28 cellular contexts compared by ENCODE assay signal in the genomic region with DNA sequence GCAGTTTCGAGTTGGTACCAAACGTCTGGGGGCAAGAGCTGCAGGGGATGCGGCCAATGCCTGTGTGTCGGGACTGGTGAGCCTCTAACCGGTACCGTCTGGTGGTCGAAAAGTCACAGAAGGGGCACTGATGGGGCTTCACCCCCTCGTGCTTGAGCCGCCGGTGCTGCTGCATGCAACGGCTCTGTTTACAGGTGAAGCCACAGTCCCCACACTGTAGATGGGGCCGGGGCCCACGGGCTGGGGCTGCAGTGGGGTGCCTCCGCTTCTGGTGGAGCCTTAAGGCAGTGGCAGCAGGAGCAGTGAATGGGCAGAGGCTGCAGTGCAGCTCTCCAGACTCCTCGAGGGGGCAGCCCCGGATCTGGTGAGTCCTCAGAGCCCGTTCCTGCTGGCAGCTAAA.
"Had no signal": no experiment of that assay in that cellular context is flagged by ENCODE, and none has a peak within 500 bp of the region (broad histone marks: within the 10 kb centered on the region; RNA-seq: fewer than 3 reads in every experiment).

No MANE protein-coding gene starts in this region.

- H3K4me1 Mint-ChIP-seq: endodermal cell, memory B cell, mesothelial cell of epicardium, neural progenitor cell had no signal

- H3K27me3 Mint-ChIP-seq: dendritic cell treated with granulocyte-macrophage colony-stimulating factor and Interleukin-4, amounts not matched to agents 40 ng/mL and 50 ng/mL, for 4 days; memory B cell; naive thymus-derived CD4-positive, alpha-beta T cell; progenitor cell of endocrine pancreas; type B pancreatic cell had no signal

- H3K9me3 Mint-ChIP-seq: dendritic cell treated with granulocyte-macrophage colony-stimulating factor and Interleukin-4, amounts not matched to agents 40 ng/mL and 50 ng/mL, for 4 days; endodermal cell; memory B cell; mesothelial cell of epicardium; naive thymus-derived CD4-positive, alpha-beta T cell; nephron; neural progenitor cell; type B pancreatic cell had no signal

- ATAC-seq: foreskin keratinocyte; gastroesophageal sphincter; left lobe of liver; naive thymus-derived CD4-positive, alpha-beta T cell had no signal

- H3K4me1 ChIP-seq: colonic mucosa, esophagus muscularis mucosa, gastroesophageal sphincter, heart left ventricle, neural progenitor cell, parathyroid adenoma, right atrium auricular region, testis, tibial artery had no signal

- H3K27me3 ChIP-seq: colonic mucosa, esophagus muscularis mucosa, foreskin keratinocyte, gastroesophageal sphincter, heart left ventricle, hepatocyte, neural progenitor cell, right atrium auricular region, testis, tibial artery had no signal

- H3K9me3 ChIP-seq: colonic mucosa, esophagus muscularis mucosa, gastroesophageal sphincter, heart left ventricle, right atrium auricular region, testis, tibial artery had no signal

- H3K4me3 ChIP-seq: colonic mucosa, esophagus muscularis mucosa, gastroesophageal sphincter, heart left ventricle, hepatocyte, lung, neural progenitor cell, right atrium auricular region, testis, tibial artery had no signal

- H3K27ac ChIP-seq: colonic mucosa, esophagus muscularis mucosa, foreskin keratinocyte, gastroesophageal sphincter, heart left ventricle, hepatocyte, neural progenitor cell, parathyroid adenoma, right atrium auricular region, testis, tibial artery had no signal

- H3K4me3 Mint-ChIP-seq: dendritic cell treated with granulocyte-macrophage colony-stimulating factor and Interleukin-4, amounts not matched to agents 40 ng/mL and 50 ng/mL, for 4 days; endodermal cell; memory B cell; mesothelial cell of epicardium; naive thymus-derived CD4-positive, alpha-beta T cell; nephron; neural progenitor cell; type B pancreatic cell had no signal

- H3K27ac Mint-ChIP-seq: dendritic cell treated with granulocyte-macrophage colony-stimulating factor and Interleukin-4, amounts not matched to agents 40 ng/mL and 50 ng/mL, for 4 days; endodermal cell; memory B cell; mesothelial cell of epicardium; naive thymus-derived CD4-positive, alpha-beta T cell; nephron; neural progenitor cell; progenitor cell of endocrine pancreas; type B pancreatic cell had no signal

- DNase-seq: colonic mucosa; effector CD8-positive, alpha-beta T cell; endodermal cell; foreskin keratinocyte; heart left ventricle; kidney; naive thymus-derived CD4-positive, alpha-beta T cell; small intestine; stimulated activated CD4-positive, alpha-beta T cell treated with anti-CD3 and anti-CD28 coated beads, Interleukin-15, amount 100 ng/mL, for 24 hours; stimulated activated CD4-positive, alpha-beta T cell treated with anti-CD3 and anti-CD28 coated beads, Interleukin-2, amount 100 ng/mL, for 48 hours; stimulated activated naive CD4-positive, alpha-beta T cell; substantia nigra; testis; tibial artery had no signal

- H3K36me3 ChIP-seq: neural progenitor cell had no signal
